In genomic region chr3:132134611-132135010, GRCh38 we compare ENCODE assay signal across 1 cellular context.
TF ChIP-seq lines count a peak whose summit lies in the region.

No MANE protein-coding gene starts in this region.

TF ChIP-seq in SK-N-SH, 30 proteins besides CTCF, POLR2A, EP300 and RAD21 (continued from another document):
- TF ChIP-seq SIN3A (IDR thresholded peaks at IDR 0.05; ENCODE audit: borderline replicate concordance, low read depth, low read length) (0 out of 2 replicates have a peak, but pooled peaks have one; percentile 26), ELF1 (IDR thresholded peaks at IDR 0.05) (no peak), PBX3 (IDR thresholded peaks at IDR 0.05) (peak; percentile 59), SMC3 (IDR thresholded peaks at IDR 0.05; ENCODE audit: low read depth, low read length) (no peak)
